ENCODE assay signal across 13 cellular contexts in the genomic region with DNA sequence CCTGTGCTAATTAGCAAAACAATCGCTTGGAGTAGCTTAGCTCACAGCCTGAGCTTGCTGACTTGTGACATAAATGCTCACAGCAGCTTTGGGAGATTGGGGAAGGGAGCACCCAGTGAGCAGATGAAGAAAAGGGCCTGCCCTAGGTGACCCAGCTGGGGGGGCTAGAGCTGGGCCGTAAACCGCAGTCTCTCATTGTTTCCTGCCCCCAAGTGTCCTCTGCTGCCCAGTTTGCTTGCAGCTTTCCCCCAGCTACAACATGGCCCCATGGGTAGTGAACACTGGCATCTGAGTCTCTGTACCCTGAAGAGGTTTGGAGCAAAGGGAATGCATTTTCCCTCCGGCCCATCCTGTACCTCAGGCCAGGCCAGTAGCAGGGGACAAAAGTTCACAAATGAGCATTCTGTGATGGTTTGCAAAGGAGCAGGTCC.
"Had no signal": no experiment of that assay in that cellular context is flagged by ENCODE, and none has a peak within 500 bp of the region (broad histone marks: within the 10 kb centered on the region; RNA-seq: fewer than 3 reads in every experiment).

No MANE protein-coding gene starts in this region.

- H3K4me3 Mint-ChIP-seq: activated CD8-positive, alpha-beta T cell treated with anti-CD3 and anti-CD28 coated beads, Interleukin-2, amount 10 ng/mL, durations not matched to agents 7 days and 5 days; central memory CD8-positive, alpha-beta T cell; effector memory CD8-positive, alpha-beta T cell; memory B cell; stimulated activated naive CD8-positive, alpha-beta T cell treated with anti-CD3 and anti-CD28 coated beads, Interleukin-15, Interleukin-2, amounts not matched to agents 100 ng/mL and 50 ng/mL, for 24 hours had no signal

- H3K9me3 ChIP-seq: ovary had no signal

- H3K27ac ChIP-seq: hepatocyte, ovary had no signal

- DNase-seq: activated CD4-positive, alpha-beta T cell treated with anti-CD3 and anti-CD28 coated beads for 48 hours; activated CD8-positive, alpha-beta memory T cell treated with anti-CD3 and anti-CD28 coated beads, Interleukin-2, amount 50 U/mL, for 48 hours; activated CD8-positive, alpha-beta T cell treated with anti-CD3 and anti-CD28 coated beads, Interleukin-2, amount 10 ng/mL, durations not matched to agents 7 days and 5 days; activated naive CD4-positive, alpha-beta T cell; cortex of kidney; effector memory CD8-positive, alpha-beta T cell; ovary; stimulated activated CD4-positive, alpha-beta T cell treated with anti-CD3 and anti-CD28 coated beads, Interleukin-2, amount 100 ng/mL, for 48 hours; T-helper 1 cell had no signal

- H3K4me2 ChIP-seq: hepatocyte had no signal

- H3K27me3 ChIP-seq: hepatocyte, ovary had no signal

- H3K36me3 ChIP-seq: ovary had no signal

- ATAC-seq: activated CD8-positive, alpha-beta T cell treated with anti-CD3 and anti-CD28 coated beads, Interleukin-2, amount 10 ng/mL, durations not matched to agents 7 days and 5 days; effector memory CD8-positive, alpha-beta T cell had no signal

- H3K4me3 ChIP-seq: hepatocyte, ovary had no signal

- H2AFZ ChIP-seq: hepatocyte had no signal

- H3K9me3 Mint-ChIP-seq: central memory CD8-positive, alpha-beta T cell; effector memory CD8-positive, alpha-beta T cell; memory B cell; stimulated activated naive CD8-positive, alpha-beta T cell treated with anti-CD3 and anti-CD28 coated beads, Interleukin-15, Interleukin-2, amounts not matched to agents 100 ng/mL and 50 ng/mL, for 24 hours had no signal

- H3K79me2 ChIP-seq: hepatocyte had no signal

- H3K27ac Mint-ChIP-seq: activated CD8-positive, alpha-beta T cell treated with anti-CD3 and anti-CD28 coated beads, Interleukin-2, amount 10 ng/mL, durations not matched to agents 7 days and 5 days; effector memory CD8-positive, alpha-beta T cell; memory B cell; stimulated activated naive CD8-positive, alpha-beta T cell treated with anti-CD3 and anti-CD28 coated beads, Interleukin-15, Interleukin-2, amounts not matched to agents 100 ng/mL and 50 ng/mL, for 24 hours had no signal

- H3K4me1 Mint-ChIP-seq: central memory CD8-positive, alpha-beta T cell; memory B cell had no signal

- H3K27me3 Mint-ChIP-seq: central memory CD8-positive, alpha-beta T cell; effector memory CD8-positive, alpha-beta T cell; memory B cell; stimulated activated naive CD8-positive, alpha-beta T cell treated with anti-CD3 and anti-CD28 coated beads, Interleukin-15, Interleukin-2, amounts not matched to agents 100 ng/mL and 50 ng/mL, for 24 hours had no signal
